24 cellular contexts compared by ENCODE assay signal in genomic region chr17:48970865-48971687, GRCh38. TPM values are rescaled to one million over a fixed set of nuclear protein-coding genes. Genes with fewer than 3 reads are reported as not detected.
A peak's percentile ranks its signal among the peaks of the same experiment; 100 is the strongest.
DNase-seq lines count a peak whose midpoint lies in the region; ATAC-seq, FAIRE-seq and TF ChIP-seq lines count a peak whose summit lies in the region.
"Had no signal": no experiment of that assay in that cellular context is flagged by ENCODE, and none has a peak within 500 bp of the region (broad histone marks: within the 10 kb centered on the region; RNA-seq: fewer than 3 reads in every experiment).

No MANE protein-coding gene starts in this region.

- H3K9ac ChIP-seq in HepG2 (ENCODE audit: insufficient read depth, low read depth, low read length) (peak overlapping the region; percentile 56), mesendoderm (ENCODE audit: low read length) (no peak overlapping the region)
- H3K9ac ChIP-seq: BLaER1 treated with 17β-estradiol and CSF1 and Interleukin-3, amounts not matched to agents 10 nM and 100 nM had no signal

- intact Hi-C loops in HepG2 (cut with micrococcal nuclease; ENCODE audit: unreplicated experiment) (no loop called here), right lobe of liver (cut with DNase I) (loop anchor here in 1 of 2 donors (10.0 kb wide), 1 partner anchor 56 kb away; no protein-coding TSS in a partner anchor)

- TF ChIP-seq POLR2A in HepG2 (IDR thresholded peaks at IDR 0.05; ENCODE audit: insufficient read depth in 1 of 2, low read depth in 2 of 2, low read length in 2 of 2) (peak; percentile 45 to 46; a peak in 2 of 4 replicates), right lobe of liver (IDR thresholded peaks at IDR 0.05) (no peak)

- H3K4me3 ChIP-seq in HepG2 (replicated peaks in 1 of 3; ENCODE audit: insufficient read depth in 1 of 3, low read depth in 2 of 3, low read length in 3 of 3) (peak overlapping the region; percentile 41 to 68 (median 48); a peak in 5 of 6 replicates), right lobe of liver (no peak overlapping the region), WERI-Rb-1 (ENCODE audit: low read depth, low read length) (no peak overlapping the region), mesendoderm (ENCODE audit: low read length) (no peak overlapping the region), brain microvascular endothelial cell (ENCODE audit: low read depth, low read length) (no peak overlapping the region)
- H3K4me3 ChIP-seq: BLaER1 treated with 17β-estradiol and CSF1 and Interleukin-3, amounts not matched to agents 10 nM and 100 nM; mucosa of descending colon; SJCRH30 had no signal

- H3K27ac ChIP-seq in HepG2 (ENCODE audit: extremely low read length, insufficient read depth, low read length) (peak overlapping the region; percentile 79), right lobe of liver (no peak overlapping the region), WERI-Rb-1 (peak overlapping the region; percentile 94), mesendoderm (ENCODE audit: low read depth, low read length) (peak overlapping the region; percentile 82), substantia nigra (ENCODE audit: low read depth, low read length, poor library complexity, severe bottlenecking) (no peak overlapping the region), brain microvascular endothelial cell (no peak overlapping the region)
- H3K27ac ChIP-seq: BLaER1 treated with 17β-estradiol and CSF1 and Interleukin-3, amounts not matched to agents 10 nM and 100 nM; neutrophil had no signal

- H3K4me1 Mint-ChIP-seq in T-helper 2 cell treated with Interferon-gamma antibody and Interleukin-4, amounts not matched to agents 5 μg/mL and 100 μg/mL, for 36 hours (ENCODE audit: low read depth) = no peaks in the 10 kb centered on the region
- H3K4me1 Mint-ChIP-seq: activated B cell treated with CpG ODN at 0.5 μM for 24 hours had no signal

- TF ChIP-seq CTCF in HepG2 (CRISPR knock-in tag; IDR thresholded peaks at IDR 0.05) (peak; percentile 40; the same call in 1 of the 2 replicates), right lobe of liver (IDR thresholded peaks at IDR 0.05) (no peak), WERI-Rb-1 (IDR thresholded peaks at IDR 0.05; ENCODE audit: low read depth, low read length) (no peak), brain microvascular endothelial cell (IDR thresholded peaks at IDR 0.05; ENCODE audit: low read depth, low read length, missing control alignments) (no peak)

- no peak overlapping the region for H4K8ac ChIP-seq in mesendoderm (ENCODE audit: low read depth, low read length)

- in situ Hi-C loops in HepG2 (cut with HindIII; ENCODE audit: extremely low pct_ligation_motif_present, low pct_unique_long_range_greater_than_20kb) (no loop called here), brain microvascular endothelial cell (cut with HindIII; ENCODE audit: low pct_ligation_motif_present, low sequenced_read_pairs) (no loop called here)

- H2AFZ ChIP-seq in HepG2 (ENCODE audit: low read length) = no peak overlapping the region

- peaks cover 31% of the 10 kb centered on the region for H3K27me3 Mint-ChIP-seq in T-helper 2 cell treated with Interferon-gamma antibody and Interleukin-4, amounts not matched to agents 5 μg/mL and 100 μg/mL, for 36 hours (ENCODE audit: low read depth)

- FAIRE-seq in HepG2 (lab: Jason Lieb, UNC) = peak; percentile 96
- FAIRE-seq: urothelium cell line had no signal

- H3K56ac ChIP-seq in mesendoderm (ENCODE audit: low read length) = peak overlapping the region; percentile 62

- H3K9me3 Mint-ChIP-seq in T-helper 2 cell treated with Interferon-gamma antibody and Interleukin-4, amounts not matched to agents 5 μg/mL and 100 μg/mL, for 36 hours = no peaks in the 10 kb centered on the region
- H3K9me3 Mint-ChIP-seq: activated B cell treated with CpG ODN at 0.5 μM for 24 hours; activated T-cell treated with anti-CD3 and anti-CD28 coated beads, Interleukin-2, amount 50 U/mL, for 4 hours had no signal

- H3K79me1 ChIP-seq in mesendoderm (ENCODE audit: low read length) = no peaks in the 10 kb centered on the region

- TF ChIP-seq EP300 in HepG2 (IDR thresholded peaks at IDR 0.05; ENCODE audit: low read depth in 2 of 2, low read length in 2 of 2) = peak; percentile 70 to 88; a peak in 3 of 4 replicates
- peak; percentile 87 for TF ChIP-seq EP300 in HepG2 (CRISPR knock-in tag; IDR thresholded peaks at IDR 0.05; ENCODE audit: borderline replicate concordance)

- no peak overlapping the region for H2BK120ac ChIP-seq in mesendoderm (ENCODE audit: low read depth, low read length)

- H3K4me2 ChIP-seq in HepG2 (ENCODE audit: low read depth, low read length) (peak overlapping the region; percentile 97), mesendoderm (ENCODE audit: low read length) (no peak overlapping the region)

- H3K79me2 ChIP-seq in HepG2 (ENCODE audit: insufficient read depth, low read length) (no peaks in the 10 kb centered on the region), mesendoderm (ENCODE audit: control insufficient read depth, insufficient read depth, low read length) (no peaks in the 10 kb centered on the region)

- H2AK5ac ChIP-seq in mesendoderm (ENCODE audit: low read length) = no peak overlapping the region

- H3K4me1 ChIP-seq in HepG2 (ENCODE audit: insufficient read depth, low read length) (peaks cover 56% of the 10 kb centered on the region), right lobe of liver (no peaks in the 10 kb centered on the region), mesendoderm (ENCODE audit: control insufficient read depth, low read depth, low read length) (peaks cover 2% of the 10 kb centered on the region)

- H2BK15ac ChIP-seq in mesendoderm (replicated peaks; ENCODE audit: low read depth) = no peak overlapping the region

- BruUV-seq in HepG2 (replicated peaks; lab: Mats Ljungman, UMichigan) = TSS peak; percentile 89

- no peak overlapping the region for H2BK5ac ChIP-seq in mesendoderm (ENCODE audit: low read length)

- peak; percentile 95 for ATAC-seq in HepG2
- no peak for ATAC-seq in right lobe of liver
- no peak for ATAC-seq in HG02870 (IDR thresholded peaks at IDR 0.05; ENCODE audit: unreplicated experiment)
- ATAC-seq: activated T-cell treated with anti-CD3 and anti-CD28 coated beads, Interleukin-2, amount 50 U/mL, for 4 hours; esophagus mucosa; left lobe of liver; mucosa of descending colon had no signal

- peak overlapping the region; percentile 28 for H3K18ac ChIP-seq in mesendoderm (ENCODE audit: low read length)

- no peak overlapping the region for H3K27ac Mint-ChIP-seq in T-helper 2 cell treated with Interferon-gamma antibody and Interleukin-4, amounts not matched to agents 5 μg/mL and 100 μg/mL, for 36 hours
- H3K27ac Mint-ChIP-seq: activated B cell treated with CpG ODN at 0.5 μM for 24 hours had no signal

- WGBS in HepG2 (ENCODE audit: low lambda C conversion rate) = 3% methylated on average over 12 of the region's 12 CpGs
- WGBS in right lobe of liver (ENCODE audit: insufficient coverage, low coverage, low lambda C conversion rate, missing lambda C conversion rate) = 35% methylated on average over 6 of the region's 12 CpGs
- WGBS in mesendoderm (ENCODE audit: extremely low coverage, insufficient coverage, low lambda C conversion rate) = no CpG with 5 or more reads among the region's 12 CpGs

- H3K36me3 Mint-ChIP-seq in T-helper 2 cell treated with Interferon-gamma antibody and Interleukin-4, amounts not matched to agents 5 μg/mL and 100 μg/mL, for 36 hours (ENCODE audit: low read depth) = no peaks in the 10 kb centered on the region

- DNase-seq in HepG2 (ENCODE audit: low spot score) (peak; percentile 99), right lobe of liver (no peak), WERI-Rb-1 (peak; percentile 86), mesendoderm (peak; percentile 59), substantia nigra (lab: John Stamatoyannopoulos, UW) (no peak), brain microvascular endothelial cell (no peak)
- no peak for DNase-seq in T-helper 2 cell treated with Interferon-gamma antibody and Interleukin-4, amounts not matched to agents 5 μg/mL and 100 μg/mL, for 36 hours (ENCODE audit: low spot score)
- DNase-seq: 8988T; activated B cell treated with CpG ODN at 0.5 μM for 24 hours; activated naive CD4-positive, alpha-beta T cell treated with anti-CD3 and anti-CD28 coated beads, Interleukin-2, amount 50 U/mL, for 16 hours; activated T-cell treated with anti-CD3 and anti-CD28 coated beads, Interleukin-2, amount 50 U/mL, for 4 hours; aorta; KBM-7; mucosa of descending colon; NCI-H146; stimulated activated CD4-positive, alpha-beta T cell treated with anti-CD3 and anti-CD28 coated beads, Interleukin-12 subunit alpha, Interleukin-12 subunit beta, amount 100 ng/mL, for 4 hours had no signal

- H3K36me3 ChIP-seq in HepG2 (replicated peaks in 1 of 2; ENCODE audit: control insufficient read depth in 1 of 2, insufficient read depth in 2 of 2, low read length in 2 of 2) (no peaks in the 10 kb centered on the region), right lobe of liver (no peaks in the 10 kb centered on the region), WERI-Rb-1 (no peaks in the 10 kb centered on the region), mesendoderm (ENCODE audit: control insufficient read depth, insufficient read depth, low read length) (no peaks in the 10 kb centered on the region), brain microvascular endothelial cell (replicated peaks) (no peaks in the 10 kb centered on the region)
- H3K36me3 ChIP-seq: BLaER1 treated with 17β-estradiol and CSF1 and Interleukin-3, amounts not matched to agents 10 nM and 100 nM; neutrophil; SJCRH30 had no signal

- POLR2A ChIA-PET in HepG2 (lab: Yijun Ruan, JAX) = interaction anchor here (0.8 to 7.4 kb wide), 23 partner anchors 9 to 99 kb away, joined by 4 to 268 read pairs (median 14); partner anchors contain the start of genes ATP5MC1, IGF2BP1, SNF8 and UBE2Z

- H3K4me3 Mint-ChIP-seq in T-helper 2 cell treated with Interferon-gamma antibody and Interleukin-4, amounts not matched to agents 5 μg/mL and 100 μg/mL, for 36 hours = no peak overlapping the region
- H3K4me3 Mint-ChIP-seq: activated B cell treated with CpG ODN at 0.5 μM for 24 hours; activated T-cell treated with anti-CD3 and anti-CD28 coated beads, Interleukin-2, amount 50 U/mL, for 4 hours had no signal

- CTCF ChIA-PET in HepG2 (lab: Yijun Ruan, JAX; ENCODE audit: low intra/inter-chr PET ratio, low total read pairs) = no interaction called here

- no peak overlapping the region for H4K5ac ChIP-seq in mesendoderm (ENCODE audit: low read length)

- no peak overlapping the region for H3K4ac ChIP-seq in mesendoderm (ENCODE audit: low read depth, low read length)

- no peak overlapping the region for H3K23ac ChIP-seq in mesendoderm (ENCODE audit: low read length)

- TF ChIP-seq RAD21 in HepG2 (CRISPR knock-in tag; IDR thresholded peaks at IDR 0.05) = peak; percentile 60

- H3K9me3 ChIP-seq in HepG2 (ENCODE audit: low read length) = no peaks in the 10 kb centered on the region
- no peaks in the 10 kb centered on the region for H3K9me3 ChIP-seq in right lobe of liver
- no peaks in the 10 kb centered on the region for H3K9me3 ChIP-seq in WERI-Rb-1 (ENCODE audit: severe bottlenecking)
- H3K9me3 ChIP-seq: BLaER1 treated with 17β-estradiol and CSF1 and Interleukin-3, amounts not matched to agents 10 nM and 100 nM; mucosa of descending colon; neutrophil; SJCRH30 had no signal

- H4K20me1 ChIP-seq in HepG2 (ENCODE audit: insufficient read depth, low read length) = no peaks in the 10 kb centered on the region
- H4K20me1 ChIP-seq: BLaER1 treated with 17β-estradiol and CSF1 and Interleukin-3, amounts not matched to agents 10 nM and 100 nM had no signal

- H3K27me3 ChIP-seq in HepG2 (ENCODE audit: control insufficient read depth in 1 of 2, insufficient read depth in 2 of 2, low read length in 2 of 2) = no peaks in the 10 kb centered on the region
- H3K27me3 ChIP-seq in right lobe of liver = no peaks in the 10 kb centered on the region
- no peaks in the 10 kb centered on the region for H3K27me3 ChIP-seq in WERI-Rb-1 (ENCODE audit: insufficient read depth, low read depth, severe bottlenecking)
- no peaks in the 10 kb centered on the region for H3K27me3 ChIP-seq in mesendoderm (ENCODE audit: insufficient read depth, low read length, poor library complexity)
- no peaks in the 10 kb centered on the region for H3K27me3 ChIP-seq in brain microvascular endothelial cell (replicated peaks)
- H3K27me3 ChIP-seq: SJCRH30 had no signal

RNA-seq across cellular contexts. Expression of gene GIP, which starts 2.7 kb away (rescaled TPM):
- total RNA-seq in HepG2 (2016; rRNA removed; fragmentation: Illumina TruSeq; extraction: Trizol) (0.73 TPM in 1 of 2 replicates, not detected in the other), right lobe of liver (not detected)
- 0.71 and 1.1 TPM in 2 replicates for total RNA-seq in HepG2 (2016; cell fraction: cytosol; rRNA removed; fragmentation: Illumina TruSeq; extraction: Trizol; ENCODE audit: low read depth)
- total RNA-seq in HepG2 (2016; cell fraction: insoluble cytoplasmic fraction; rRNA removed; fragmentation: Illumina TruSeq; extraction: Trizol) = 0.39 and 0.52 TPM in 2 replicates
- total RNA-seq in HepG2 (2016; cell fraction: membrane; rRNA removed; fragmentation: Illumina TruSeq; extraction: Trizol) = 0.38 and 0.46 TPM in 2 replicates
- not detected in 2 replicates for total RNA-seq in HepG2 (2016; cell fraction: nucleus; rRNA removed; fragmentation: Illumina TruSeq; extraction: Trizol)
- 0.55 and 0.70 TPM in 2 replicates for polyA plus RNA-seq in HepG2 (2011; rRNA removed)
- 0.20 TPM in 1 of 2 replicates, not detected in the other for polyA plus RNA-seq in HepG2 (2011; cell fraction: cytosol; rRNA removed)
- polyA plus RNA-seq in HepG2 (2011; cell fraction: nucleus; rRNA removed) = not detected in 2 replicates
- polyA plus RNA-seq in HepG2 (2012) = 0.56 TPM in 1 of 2 replicates, not detected in the other
- polyA plus RNA-seq in HepG2 (2016; cell fraction: cytosol; fragmentation: Illumina TruSeq; extraction: Trizol; ENCODE audit: low read depth) = 1.2 and 2.0 TPM in 2 replicates
- polyA plus RNA-seq in HepG2 (2016; cell fraction: insoluble cytoplasmic fraction; fragmentation: Illumina TruSeq; extraction: Trizol; ENCODE audit: low read depth) = 0.86 TPM in 1 of 2 replicates, not detected in the other
- 0.58 and 0.61 TPM in 2 replicates for polyA plus RNA-seq in HepG2 (2016; cell fraction: membrane; fragmentation: Illumina TruSeq; extraction: Trizol; ENCODE audit: low read depth)
- polyA plus RNA-seq in HepG2 (2016; cell fraction: nucleus; fragmentation: Illumina TruSeq; extraction: Trizol; ENCODE audit: insufficient read depth, low read depth) = not detected in 2 replicates
- polyA minus RNA-seq in HepG2 (2011; rRNA and poly(A)+ RNA removed; ENCODE audit: low replicate concordance) = not detected in 2 replicates
- polyA minus RNA-seq in HepG2 (2011; cell fraction: cytosol; rRNA and poly(A)+ RNA removed) = not detected in 2 replicates
- polyA minus RNA-seq in HepG2 (2011; cell fraction: nucleus; rRNA and poly(A)+ RNA removed) = not detected in 2 replicates
- 0.20 TPM for polyA plus RNA-seq in mesendoderm (2013, experiment 1 of 2)
- polyA plus RNA-seq in mesendoderm (2013, experiment 2 of 2) = 0.35 TPM
- total RNA-seq: activated B cell treated with CpG ODN at 0.5 μM for 24 hours; activated T-cell treated with anti-CD3 and anti-CD28 coated beads, Interleukin-2, amount 50 U/mL, for 4 hours; aorta; esophagus mucosa; left lobe of liver; mucosa of descending colon; T-helper 2 cell treated with Interferon-gamma antibody and Interleukin-4, amounts not matched to agents 100 ng/mL and 5 ng/mL, for 36 hours had no signal

RNA-seq across cellular contexts. Expression of gene IGF2BP1, which starts 26.1 kb away (rescaled TPM):
- total RNA-seq in HepG2 (2016; rRNA removed; fragmentation: Illumina TruSeq; extraction: Trizol) = 75.1 and 116 TPM in 2 replicates
- total RNA-seq in HepG2 (2016; cell fraction: cytosol; rRNA removed; fragmentation: Illumina TruSeq; extraction: Trizol; ENCODE audit: low read depth) = 9.9 and 10.7 TPM in 2 replicates
- 72.3 and 98.1 TPM in 2 replicates for total RNA-seq in HepG2 (2016; cell fraction: insoluble cytoplasmic fraction; rRNA removed; fragmentation: Illumina TruSeq; extraction: Trizol)
- total RNA-seq in HepG2 (2016; cell fraction: membrane; rRNA removed; fragmentation: Illumina TruSeq; extraction: Trizol) = 48.4 and 51.3 TPM in 2 replicates
- total RNA-seq in HepG2 (2016; cell fraction: nucleus; rRNA removed; fragmentation: Illumina TruSeq; extraction: Trizol) = 85.9 and 101 TPM in 2 replicates
- 29.0 and 29.7 TPM in 2 replicates for polyA plus RNA-seq in HepG2 (2011; rRNA removed)
- 20.8 and 22.5 TPM in 2 replicates for polyA plus RNA-seq in HepG2 (2011; cell fraction: cytosol; rRNA removed)
- 55.5 and 77.0 TPM in 2 replicates for polyA plus RNA-seq in HepG2 (2011; cell fraction: nucleus; rRNA removed)
- 38.7 and 44.9 TPM in 2 replicates for polyA plus RNA-seq in HepG2 (2012)
- 5.3 and 5.9 TPM in 2 replicates for polyA plus RNA-seq in HepG2 (2016; cell fraction: cytosol; fragmentation: Illumina TruSeq; extraction: Trizol; ENCODE audit: low read depth)
- 74.2 and 94.4 TPM in 2 replicates for polyA plus RNA-seq in HepG2 (2016; cell fraction: insoluble cytoplasmic fraction; fragmentation: Illumina TruSeq; extraction: Trizol; ENCODE audit: low read depth)
- 16.6 and 19.1 TPM in 2 replicates for polyA plus RNA-seq in HepG2 (2016; cell fraction: membrane; fragmentation: Illumina TruSeq; extraction: Trizol; ENCODE audit: low read depth)
- 92.5 and 99.5 TPM in 2 replicates for polyA plus RNA-seq in HepG2 (2016; cell fraction: nucleus; fragmentation: Illumina TruSeq; extraction: Trizol; ENCODE audit: insufficient read depth, low read depth)
- 12.9 and 68.2 TPM in 2 replicates for polyA minus RNA-seq in HepG2 (2011; rRNA and poly(A)+ RNA removed; ENCODE audit: low replicate concordance)
- 68.9 and 72.7 TPM in 2 replicates for polyA minus RNA-seq in HepG2 (2011; cell fraction: cytosol; rRNA and poly(A)+ RNA removed)
- polyA minus RNA-seq in HepG2 (2011; cell fraction: nucleus; rRNA and poly(A)+ RNA removed) = 66.3 and 72.9 TPM in 2 replicates
- under 1 TPM in 1 of 6 experiments, not detected in 5; 0.56 TPM for total RNA-seq in right lobe of liver
- 132 TPM for polyA plus RNA-seq in mesendoderm (2013, experiment 1 of 2)
- polyA plus RNA-seq in mesendoderm (2013, experiment 2 of 2) = 142 TPM
- total RNA-seq: esophagus mucosa had no signal

RNA-seq across cellular contexts. Expression of gene SNF8, which starts 26.4 kb away (rescaled TPM):
- total RNA-seq in HepG2 (2016; rRNA removed; fragmentation: Illumina TruSeq; extraction: Trizol) = 152 and 153 TPM in 2 replicates
- 379 and 415 TPM in 2 replicates for total RNA-seq in HepG2 (2016; cell fraction: cytosol; rRNA removed; fragmentation: Illumina TruSeq; extraction: Trizol; ENCODE audit: low read depth)
- total RNA-seq in HepG2 (2016; cell fraction: insoluble cytoplasmic fraction; rRNA removed; fragmentation: Illumina TruSeq; extraction: Trizol) = 132 and 156 TPM in 2 replicates
- 389 and 390 TPM in 2 replicates for total RNA-seq in HepG2 (2016; cell fraction: membrane; rRNA removed; fragmentation: Illumina TruSeq; extraction: Trizol)
- 78.5 and 80.0 TPM in 2 replicates for total RNA-seq in HepG2 (2016; cell fraction: nucleus; rRNA removed; fragmentation: Illumina TruSeq; extraction: Trizol)
- polyA plus RNA-seq in HepG2 (2011; rRNA removed) = 98.6 and 114 TPM in 2 replicates
- polyA plus RNA-seq in HepG2 (2011; cell fraction: cytosol; rRNA removed) = 124 and 143 TPM in 2 replicates
- 64.9 and 71.3 TPM in 2 replicates for polyA plus RNA-seq in HepG2 (2011; cell fraction: nucleus; rRNA removed)
- polyA plus RNA-seq in HepG2 (2012) = 70.9 and 75.1 TPM in 2 replicates
- 660 and 736 TPM in 2 replicates for polyA plus RNA-seq in HepG2 (2016; cell fraction: cytosol; fragmentation: Illumina TruSeq; extraction: Trizol; ENCODE audit: low read depth)
- polyA plus RNA-seq in HepG2 (2016; cell fraction: insoluble cytoplasmic fraction; fragmentation: Illumina TruSeq; extraction: Trizol; ENCODE audit: low read depth) = 201 and 220 TPM in 2 replicates
- 492 and 571 TPM in 2 replicates for polyA plus RNA-seq in HepG2 (2016; cell fraction: membrane; fragmentation: Illumina TruSeq; extraction: Trizol; ENCODE audit: low read depth)
- polyA plus RNA-seq in HepG2 (2016; cell fraction: nucleus; fragmentation: Illumina TruSeq; extraction: Trizol; ENCODE audit: insufficient read depth, low read depth) = 195 and 196 TPM in 2 replicates
- polyA minus RNA-seq in HepG2 (2011; rRNA and poly(A)+ RNA removed; ENCODE audit: low replicate concordance) = 77.3 and 128 TPM in 2 replicates
- polyA minus RNA-seq in HepG2 (2011; cell fraction: cytosol; rRNA and poly(A)+ RNA removed) = 24.9 and 39.6 TPM in 2 replicates
- 26.7 and 37.0 TPM in 2 replicates for polyA minus RNA-seq in HepG2 (2011; cell fraction: nucleus; rRNA and poly(A)+ RNA removed)
- total RNA-seq in right lobe of liver = 10 to 100 TPM; 35.8 to 62.9 (median 47.5) TPM
- 115 TPM for polyA plus RNA-seq in mesendoderm (2013, experiment 1 of 2)
- polyA plus RNA-seq in mesendoderm (2013, experiment 2 of 2) = 113 TPM

Comparison
In these comparisons a context has a peak if more than half of its experiments do, and no peak if none do; other contexts are left out.
1. DNase-seq: peak in HepG2 (single experiment), WERI-Rb-1 (single experiment) and mesendoderm (single experiment); none in right lobe of liver (0 of 3), substantia nigra (0 of 49), T-helper 2 cell treated with Interferon-gamma antibody and Interleukin-4, amounts not matched to agents 5 μg/mL and 100 μg/mL, for 36 hours (single experiment) and brain microvascular endothelial cell (single experiment).
2. H3K27ac ChIP-seq: peak in HepG2 (single experiment), WERI-Rb-1 (single experiment) and mesendoderm (single experiment); none in right lobe of liver (0 of 3), substantia nigra (single experiment) and brain microvascular endothelial cell (single experiment).
3. H3K4me3 ChIP-seq: peak in HepG2 (3 of 3); none in right lobe of liver (0 of 3), WERI-Rb-1 (single experiment), mesendoderm (single experiment) and brain microvascular endothelial cell (single experiment).
4. RNA of gene IGF2BP1, which starts 26.1 kb away (total RNA-seq): 9.9 to 116 TPM in HepG2; 0.56 TPM in right lobe of liver; every median in the first group is over 4 times any median in the second.